ENCODE assay signal across 25 cellular contexts in genomic region chr3:84980011-84980410, GRCh38. TPM values are rescaled to one million over a fixed set of nuclear protein-coding genes. Genes with fewer than 3 reads are reported as not detected.
DNase-seq lines count a peak whose midpoint lies in the region; ATAC-seq and TF ChIP-seq lines count a peak whose summit lies in the region.
"Had no signal": no experiment of that assay in that cellular context is flagged by ENCODE, and none has a peak within 500 bp of the region (broad histone marks: within the 10 kb centered on the region; RNA-seq: fewer than 3 reads in every experiment).

No MANE protein-coding gene starts in this region.

- H3K18ac ChIP-seq in neuronal stem cell (ENCODE audit: low read length), result no peak overlapping the region

- H2AFZ ChIP-seq in hepatocyte (no peak overlapping the region), neuronal stem cell (ENCODE audit: low read length) (no peak overlapping the region)

- WGBS in hepatocyte (ENCODE audit: low lambda C conversion rate, missing lambda C conversion rate), result 34% methylated on average over 3 of the region's 3 CpGs
- no CpG with 5 or more reads among the region's 3 CpGs for WGBS in neuronal stem cell (ENCODE audit: extremely low coverage in 2 of 2, insufficient read length in 2 of 2, insufficient replicate concordance in 1 of 2), 2 donors

- no peak overlapping the region for H3K14ac ChIP-seq in neuronal stem cell (ENCODE audit: low read length)

- H2BK15ac ChIP-seq in neuronal stem cell (ENCODE audit: low read length), result no peak overlapping the region

- no peaks in the 10 kb centered on the region for H3K79me1 ChIP-seq in neuronal stem cell (ENCODE audit: low read depth, low read length)

- no peak overlapping the region for H2BK12ac ChIP-seq in neuronal stem cell (ENCODE audit: low read length)

- H3K79me2 ChIP-seq in hepatocyte, result no peaks in the 10 kb centered on the region

- ATAC-seq in SK-N-SH treated with all-trans-retinoic acid at 6 μM for 48 hours (no peak), GM21737 (IDR thresholded peaks at IDR 0.05; ENCODE audit: unreplicated experiment) (no peak)
- ATAC-seq: CD8-positive, alpha-beta T cell; left colon; naive thymus-derived CD8-positive, alpha-beta T cell; stimulated activated effector memory CD8-positive, alpha-beta T cell treated with anti-CD3 and anti-CD28 coated beads, Interleukin-12 subunit alpha, Interleukin-12 subunit beta, amount 100 ng/mL, for 72 hours had no signal

- H3K4me1 ChIP-seq in hepatocyte (ENCODE audit: insufficient read depth) (no peaks in the 10 kb centered on the region), neuronal stem cell (ENCODE audit: control insufficient read depth in 2 of 2, insufficient read depth in 1 of 2, low read depth in 1 of 2, low read length in 2 of 2) (peaks cover 2 to 3% of the 10 kb centered on the region in 2 donors)
- H3K4me1 ChIP-seq: colonic mucosa, esophagus squamous epithelium, testis had no signal

- no peaks in the 10 kb centered on the region for H3K36me3 ChIP-seq in hepatocyte (replicated peaks; ENCODE audit: insufficient read depth, low read depth)
- no peaks in the 10 kb centered on the region for H3K36me3 ChIP-seq in neuronal stem cell (replicated peaks in 1 of 2; ENCODE audit: control insufficient read depth in 2 of 2, insufficient read depth in 2 of 2, low read length in 2 of 2)
- H3K36me3 ChIP-seq: colonic mucosa, esophagus squamous epithelium had no signal

- TF ChIP-seq CTCF in hepatocyte (IDR thresholded peaks at IDR 0.05; ENCODE audit: poor library complexity) (no peak), GM10266 (IDR thresholded peaks at IDR 0.05; ENCODE audit: control insufficient read depth, insufficient read depth, low read depth, missing control alignments) (no peak)

- H3K4me3 ChIP-seq in hepatocyte, result no peak overlapping the region
- no peak overlapping the region for H3K4me3 ChIP-seq in neuronal stem cell (ENCODE audit: low read length in 2 of 2)
- H3K4me3 ChIP-seq: colonic mucosa, esophagus squamous epithelium, testis had no signal

- no peak overlapping the region for H4K91ac ChIP-seq in neuronal stem cell (ENCODE audit: low read depth, low read length, poor library complexity)

- no peak overlapping the region for H2BK120ac ChIP-seq in neuronal stem cell (ENCODE audit: low read depth, low read length)

- H3K27ac ChIP-seq in hepatocyte (no peak overlapping the region), neuronal stem cell (replicated peaks; ENCODE audit: low read length) (no peak overlapping the region)
- H3K27ac ChIP-seq: colonic mucosa, esophagus squamous epithelium, HL-60, testis had no signal

- DNase-seq in NCI-H1092 (lab: John Stamatoyannopoulos, UW), result peak; percentile 59
- peak; percentile 6 for DNase-seq in hepatocyte (ENCODE audit: low spot score)
- DNase-seq in putamen (ENCODE audit: low spot score), result peak; percentile 84
- DNase-seq in neuronal stem cell (ENCODE audit: low spot score), result no peak
- DNase-seq in GM10266 (ENCODE audit: extremely low spot score), result no peak
- DNase-seq: activated CD4-positive, alpha-beta T cell treated with anti-CD3 and anti-CD28 coated beads, Interleukin-2, amount 50 U/mL, for 48 hours; activated CD4-positive, CD25-positive, alpha-beta regulatory T cell; activated CD8-positive, alpha-beta memory T cell treated with anti-CD3 and anti-CD28 coated beads, Interleukin-2, amount 50 U/mL, for 48 hours; activated naive CD8-positive, alpha-beta T cell treated with anti-CD3 and anti-CD28 coated beads for 36 hours; CD8-positive, alpha-beta T cell; colonic mucosa; esophagus squamous epithelium; GDM1; left colon; naive thymus-derived CD8-positive, alpha-beta T cell; NCI-H2107; NCI-H510A treated with DMSO at 0.1 percent for 48 hours; small intestine; stimulated activated CD4-positive, alpha-beta T cell treated with anti-CD3 and anti-CD28 coated beads, Interleukin-2, amount 100 ng/mL, for 24 hours; testis had no signal

- H3K27me3 ChIP-seq in hepatocyte (no peaks in the 10 kb centered on the region), neuronal stem cell (ENCODE audit: control insufficient read depth in 3 of 3, insufficient read depth in 3 of 3, low read depth in 1 of 3, low read length in 3 of 3) (no peaks in the 10 kb centered on the region)
- H3K27me3 ChIP-seq: colonic mucosa, esophagus squamous epithelium, testis had no signal

- no peaks in the 10 kb centered on the region for H3K9me2 ChIP-seq in hepatocyte (replicated peaks; ENCODE audit: insufficient read depth)

- no peaks in the 10 kb centered on the region for H4K20me1 ChIP-seq in hepatocyte (ENCODE audit: insufficient read depth, poor library complexity, severe bottlenecking)

- no peak overlapping the region for H3K23ac ChIP-seq in neuronal stem cell (ENCODE audit: low read depth, low read length, poor library complexity)

- H3K9me3 ChIP-seq in hepatocyte (ENCODE audit: low read depth) (no peaks in the 10 kb centered on the region), neuronal stem cell (replicated peaks in 1 of 2; ENCODE audit: control insufficient read depth in 2 of 2, insufficient read depth in 1 of 2, low read depth in 1 of 2, low read length in 2 of 2) (no peaks in the 10 kb centered on the region)
- H3K9me3 ChIP-seq: colonic mucosa, esophagus squamous epithelium, testis had no signal

- H3K4ac ChIP-seq in neuronal stem cell (ENCODE audit: low read length), result no peak overlapping the region

- no peak overlapping the region for H2BK5ac ChIP-seq in neuronal stem cell (ENCODE audit: low read length)

- no peak overlapping the region for H3K4me2 ChIP-seq in hepatocyte
- no peak overlapping the region for H3K4me2 ChIP-seq in neuronal stem cell (ENCODE audit: insufficient read depth, low read length, poor library complexity, severe bottlenecking)

- no peak overlapping the region for H3K9ac ChIP-seq in neuronal stem cell (ENCODE audit: low read depth, low read length, poor library complexity)

- H2AK5ac ChIP-seq in neuronal stem cell (ENCODE audit: low read depth, low read length), result no peak overlapping the region

- H4K8ac ChIP-seq in neuronal stem cell (ENCODE audit: low read depth, low read length), result no peak overlapping the region

TF ChIP-seq in SK-N-SH treated with all-trans-retinoic acid at 6 μM for 48 hours, 23 proteins besides CTCF, POLR2A, EP300 and RAD21:
- no peak for TF ChIP-seq CSRNP3 (CRISPR knock-in tag; IDR thresholded peaks at IDR 0.05)
- no peak for TF ChIP-seq PPARA (CRISPR knock-in tag; IDR thresholded peaks at IDR 0.05; ENCODE audit: borderline replicate concordance)
- TF ChIP-seq POU6F1 (CRISPR knock-in tag; IDR thresholded peaks at IDR 0.05; ENCODE audit: borderline replicate concordance, low read depth), result no peak
- TF ChIP-seq TCF4 (CRISPR knock-in tag; IDR thresholded peaks at IDR 0.05; ENCODE audit: borderline replicate concordance), result peak; percentile 23; the same call in 1 of the 2 replicates

RNA-seq across cellular contexts. Expression of gene CADM2, which starts 21.2 kb away (rescaled TPM):
- 6.2 and 7.8 TPM in 2 replicates for total RNA-seq in hepatocyte
- 2.9 and 3.9 TPM in 2 replicates for polyA plus RNA-seq in hepatocyte
- polyA plus RNA-seq in neuronal stem cell (2013, experiment 1 of 2), result 3.7 TPM
- polyA plus RNA-seq in neuronal stem cell (2013, experiment 2 of 2), result 3.6 TPM
- total RNA-seq: RPMI7951 had no signal

Comparison
In these comparisons a context has a peak if more than half of its experiments do, and no peak if none do; other contexts are left out.
1. DNase-seq: peak in NCI-H1092 (single experiment), hepatocyte (single experiment) and putamen (single experiment); none in neuronal stem cell (single experiment) and GM10266 (single experiment).